Comparison of ENCODE assay signal across 26 cellular contexts in the genomic region with DNA sequence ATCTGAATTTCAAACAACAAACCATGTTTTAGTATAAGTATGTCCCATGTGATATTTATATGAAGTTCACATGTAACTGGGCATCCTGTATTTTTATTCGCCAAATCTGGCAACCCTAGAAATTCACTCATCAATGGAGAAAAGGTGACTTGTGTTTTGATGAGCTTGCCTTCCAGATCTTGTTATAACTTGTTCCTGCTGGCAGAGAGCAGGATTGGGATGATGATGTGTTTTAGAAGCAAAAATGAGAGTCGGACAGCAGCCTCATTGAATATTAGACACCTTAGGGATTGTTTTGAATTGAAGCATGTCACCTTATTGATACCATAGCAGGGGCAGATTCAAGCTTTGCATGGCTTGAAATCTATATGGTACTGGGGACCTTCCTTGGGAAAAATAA.
"Had no signal": no experiment of that assay in that cellular context is flagged by ENCODE, and none has a peak within 500 bp of the region (broad histone marks: within the 10 kb centered on the region; RNA-seq: fewer than 3 reads in every experiment).

No MANE protein-coding gene starts in this region.

- H3K4me1 Mint-ChIP-seq: immature natural killer cell; memory B cell; naive B cell; nephron; neural progenitor cell; stimulated activated effector memory CD8-positive, alpha-beta T cell treated with anti-CD3 and anti-CD28 coated beads, Interleukin-12 subunit alpha, Interleukin-12 subunit beta, amount 100 ng/mL, for 72 hours had no signal

- H3K27ac ChIP-seq: dorsolateral prefrontal cortex, esophagus squamous epithelium, lower lobe of right lung, neural progenitor cell, prostate gland, right atrium auricular region, sigmoid colon, testis, tibial artery had no signal

- ATAC-seq: left ventricle myocardium superior; lower lobe of right lung; stimulated activated effector memory CD8-positive, alpha-beta T cell treated with anti-CD3 and anti-CD28 coated beads, Interleukin-12 subunit alpha, Interleukin-12 subunit beta, amount 100 ng/mL, for 72 hours had no signal

- H3K36me3 Mint-ChIP-seq: immature natural killer cell; naive B cell; neural progenitor cell; stimulated activated effector memory CD8-positive, alpha-beta T cell treated with anti-CD3 and anti-CD28 coated beads, Interleukin-12 subunit alpha, Interleukin-12 subunit beta, amount 100 ng/mL, for 72 hours; type B pancreatic cell had no signal

- H3K9me3 Mint-ChIP-seq: immature natural killer cell; naive B cell; nephron; neural progenitor cell; stimulated activated effector memory CD8-positive, alpha-beta T cell treated with anti-CD3 and anti-CD28 coated beads, Interleukin-12 subunit alpha, Interleukin-12 subunit beta, amount 100 ng/mL, for 72 hours; type B pancreatic cell had no signal

- H3K27me3 ChIP-seq: neural progenitor cell, right atrium auricular region, sigmoid colon, testis, tibial artery had no signal

- H3K27ac Mint-ChIP-seq: immature natural killer cell; memory B cell; naive B cell; nephron; neural progenitor cell; stimulated activated effector memory CD8-positive, alpha-beta T cell treated with anti-CD3 and anti-CD28 coated beads, Interleukin-12 subunit alpha, Interleukin-12 subunit beta, amount 100 ng/mL, for 72 hours; type B pancreatic cell had no signal

- FAIRE-seq: frontal cortex had no signal

- H3K4me3 Mint-ChIP-seq: immature natural killer cell; memory B cell; naive B cell; nephron; neural progenitor cell; stimulated activated effector memory CD8-positive, alpha-beta T cell treated with anti-CD3 and anti-CD28 coated beads, Interleukin-12 subunit alpha, Interleukin-12 subunit beta, amount 100 ng/mL, for 72 hours; type B pancreatic cell had no signal

- H3K27me3 Mint-ChIP-seq: type B pancreatic cell had no signal

- H3K4me3 ChIP-seq: dorsolateral prefrontal cortex, esophagus squamous epithelium, lower lobe of right lung, neural progenitor cell, prostate gland, right atrium auricular region, sigmoid colon, testis, tibial artery had no signal

- H3K9me3 ChIP-seq: esophagus squamous epithelium, lower lobe of right lung, prostate gland, right atrium auricular region, sigmoid colon, testis, tibial artery had no signal

- DNase-seq: cerebellar nuclear complex; dorsolateral prefrontal cortex; effector CD4-positive, alpha-beta T cell; erythroblast; esophagus squamous epithelium; hypothalamus; immature natural killer cell; islet precursor cell; left ventricle myocardium superior; lower lobe of right lung; naive B cell; sigmoid colon; stimulated activated CD4-positive, alpha-beta T cell treated with anti-CD3 and anti-CD28 coated beads, Interleukin-2, amount 100 ng/mL, for 24 hours; stimulated activated CD4-positive, alpha-beta T cell treated with anti-CD3 and anti-CD28 coated beads, Interleukin-4, amount 100 ng/mL, for 24 hours; stimulated activated naive CD4-positive, alpha-beta T cell treated with Interleukin-2 at 50 U/mL for 16 hours; substantia nigra; testis; tibial artery had no signal

- H3K4me1 ChIP-seq: esophagus squamous epithelium, lower lobe of right lung, prostate gland, right atrium auricular region, sigmoid colon, testis, tibial artery had no signal

- H3K36me3 ChIP-seq: esophagus squamous epithelium, lower lobe of right lung, neural progenitor cell, prostate gland, right atrium auricular region, sigmoid colon, tibial artery had no signal
